18 cellular contexts compared by ENCODE assay signal in the genomic region with DNA sequence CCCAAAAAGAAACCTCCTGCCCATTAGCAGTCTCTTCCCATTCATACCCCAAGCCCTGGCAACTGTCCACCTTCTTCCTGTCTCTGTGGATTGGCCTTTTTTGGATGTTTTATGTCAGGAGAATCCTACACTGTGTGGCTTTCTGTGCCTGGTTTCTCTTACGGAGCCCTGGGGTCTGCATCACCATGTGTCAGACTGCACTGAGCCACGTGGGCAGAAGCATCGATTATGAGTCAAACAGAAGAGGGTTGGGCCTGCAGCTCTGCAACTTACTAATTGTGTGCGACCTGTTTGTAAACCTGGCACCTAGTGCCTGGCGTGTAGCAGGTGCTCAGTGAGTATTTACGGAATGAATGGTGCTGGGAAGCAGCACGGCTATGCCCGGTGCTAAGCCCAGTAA.
A peak's percentile ranks its signal among the peaks of the same experiment; 100 is the strongest.
DNase-seq lines count a peak whose midpoint lies in the region; ATAC-seq and TF ChIP-seq lines count a peak whose summit lies in the region.
"Had no signal": no experiment of that assay in that cellular context is flagged by ENCODE, and none has a peak within 500 bp of the region (broad histone marks: within the 10 kb centered on the region; RNA-seq: fewer than 3 reads in every experiment).

No MANE protein-coding gene starts in this region.

- ATAC-seq in T-cell (replicated peaks in 1 of 4) = no peak
- ATAC-seq in HG02938 (IDR thresholded peaks at IDR 0.05; ENCODE audit: unreplicated experiment) = no peak
- ATAC-seq: body of pancreas had no signal

- no peaks in the 10 kb centered on the region for H3K9me2 ChIP-seq in hepatocyte (replicated peaks; ENCODE audit: insufficient read depth)

- H3K27me3 ChIP-seq in esophagus muscularis mucosa (no peaks in the 10 kb centered on the region), neuronal stem cell (ENCODE audit: control insufficient read depth in 3 of 3, insufficient read depth in 3 of 3, low read depth in 1 of 3, low read length in 3 of 3) (no peaks in the 10 kb centered on the region), hepatocyte (no peaks in the 10 kb centered on the region)
- H3K27me3 ChIP-seq: BLaER1 treated with 17β-estradiol and CSF1 and Interleukin-3, amounts not matched to agents 10 nM and 100 nM; body of pancreas; ovary had no signal

- no peak overlapping the region for H3K4me3 Mint-ChIP-seq in T-cell

- H3K9me3 ChIP-seq in esophagus muscularis mucosa = no peaks in the 10 kb centered on the region
- no peaks in the 10 kb centered on the region for H3K9me3 ChIP-seq in neuronal stem cell (replicated peaks in 1 of 2; ENCODE audit: control insufficient read depth in 2 of 2, insufficient read depth in 1 of 2, low read depth in 1 of 2, low read length in 2 of 2)
- H3K9me3 ChIP-seq in hepatocyte (ENCODE audit: low read depth) = no peaks in the 10 kb centered on the region
- H3K9me3 ChIP-seq: BLaER1 treated with 17β-estradiol and CSF1 and Interleukin-3, amounts not matched to agents 10 nM and 100 nM; body of pancreas; HAP-1; ovary had no signal

- no peak for TF ChIP-seq EP300 in esophagus muscularis mucosa (IDR thresholded peaks at IDR 0.05)

- H3K36me3 ChIP-seq in esophagus muscularis mucosa (peaks cover 39 to 80% (median 52%) of the 10 kb centered on the region in 4 donors), neuronal stem cell (replicated peaks in 1 of 2; ENCODE audit: control insufficient read depth in 2 of 2, insufficient read depth in 2 of 2, low read length in 2 of 2) (peaks cover 41 to 99% of the 10 kb centered on the region in 2 donors), hepatocyte (replicated peaks; ENCODE audit: insufficient read depth, low read depth) (no peaks in the 10 kb centered on the region)
- H3K36me3 ChIP-seq: ovary had no signal

- no peak overlapping the region for H2BK120ac ChIP-seq in neuronal stem cell (ENCODE audit: low read depth, low read length)

- H3K4me1 ChIP-seq in esophagus muscularis mucosa (peaks cover 20 to 30% (median 25%) of the 10 kb centered on the region in 4 donors), neuronal stem cell (ENCODE audit: control insufficient read depth in 2 of 2, insufficient read depth in 1 of 2, low read depth in 1 of 2, low read length in 2 of 2) (peaks cover 8 to 10% of the 10 kb centered on the region in 2 donors), hepatocyte (ENCODE audit: insufficient read depth) (peaks cover 10% of the 10 kb centered on the region)
- H3K4me1 ChIP-seq: HAP-1 had no signal

- no peak for TF ChIP-seq POLR2A in esophagus muscularis mucosa (IDR thresholded peaks at IDR 0.05; ENCODE audit: low read depth)

- H3K27me3 Mint-ChIP-seq in T-cell = no peaks in the 10 kb centered on the region

- peaks cover 2% of the 10 kb centered on the region for H3K79me1 ChIP-seq in neuronal stem cell (ENCODE audit: low read depth, low read length)

- H3K36me3 Mint-ChIP-seq in T-cell = peaks cover 82% of the 10 kb centered on the region

- no peak overlapping the region for H3K23ac ChIP-seq in neuronal stem cell (ENCODE audit: low read depth, low read length, poor library complexity)

- POLR2A ChIA-PET in RWPE1 (lab: Yijun Ruan, JAX; ENCODE audit: low non-redundant PET) (no interaction called here), T-cell (lab: Charles Lee) (no interaction called here)

- peaks cover 4% of the 10 kb centered on the region for H4K20me1 ChIP-seq in hepatocyte (ENCODE audit: insufficient read depth, poor library complexity, severe bottlenecking)

- H3K9ac ChIP-seq in neuronal stem cell (ENCODE audit: low read depth, low read length, poor library complexity) = no peak overlapping the region

- no peak overlapping the region for H3K4me3 ChIP-seq in GM12864 (ENCODE audit: low read depth, low read length)
- no peak overlapping the region for H3K4me3 ChIP-seq in esophagus muscularis mucosa
- no peak overlapping the region for H3K4me3 ChIP-seq in neuronal stem cell (ENCODE audit: low read length in 2 of 2)
- no peak overlapping the region for H3K4me3 ChIP-seq in hepatocyte
- H3K4me3 ChIP-seq: BLaER1 treated with 17β-estradiol and CSF1 and Interleukin-3, amounts not matched to agents 10 nM and 100 nM; body of pancreas; HAP-1; ovary had no signal

- no peak overlapping the region for H2BK15ac ChIP-seq in neuronal stem cell (ENCODE audit: low read length)

- peaks cover 11 to 23% (median 13%) of the 10 kb centered on the region in 3 donors for H3K4me1 Mint-ChIP-seq in T-cell

- no peak overlapping the region for H3K4me2 ChIP-seq in neuronal stem cell (ENCODE audit: insufficient read depth, low read length, poor library complexity, severe bottlenecking)
- no peak overlapping the region for H3K4me2 ChIP-seq in hepatocyte

- no peak overlapping the region for H2BK5ac ChIP-seq in neuronal stem cell (ENCODE audit: low read length)

- TF ChIP-seq CTCF in GM12864 (IDR thresholded peaks at IDR 0.05; ENCODE audit: low read depth, low read length, missing control alignments) = no peak
- TF ChIP-seq CTCF in RWPE1 (conservative IDR thresholded peaks at IDR 0.05; ENCODE audit: low read depth) = no peak
- no peak for TF ChIP-seq CTCF in esophagus muscularis mucosa (IDR thresholded peaks at IDR 0.05)
- no peak for TF ChIP-seq CTCF in hepatocyte (IDR thresholded peaks at IDR 0.05; ENCODE audit: poor library complexity)

- peak overlapping the region; percentile 49 for H3K18ac ChIP-seq in neuronal stem cell (ENCODE audit: low read length)

- peak overlapping the region; percentile 31 for H3K27ac ChIP-seq in RWPE1
- no peak overlapping the region for H3K27ac ChIP-seq in esophagus muscularis mucosa (replicated peaks in 1 of 4)
- H3K27ac ChIP-seq in neuronal stem cell (replicated peaks; ENCODE audit: low read length) = no peak overlapping the region
- no peak overlapping the region for H3K27ac ChIP-seq in hepatocyte

- intact Hi-C loops in esophagus muscularis mucosa (cut with DNase I) = loop anchor here (10.0 kb wide), 2 partner anchors 167 to 237 kb away; a partner anchor contains a TSS

- H3K79me2 ChIP-seq in hepatocyte = peaks cover 11% of the 10 kb centered on the region

- no peak overlapping the region for H3K4ac ChIP-seq in neuronal stem cell (ENCODE audit: low read length)

- no peak overlapping the region for H3K14ac ChIP-seq in neuronal stem cell (ENCODE audit: low read length)

- 91% methylated on average over 8 of the region's 8 CpGs for WGBS in esophagus muscularis mucosa
- no CpG with 5 or more reads among the region's 8 CpGs for WGBS in neuronal stem cell (ENCODE audit: extremely low coverage in 2 of 2, insufficient read length in 2 of 2, insufficient replicate concordance in 1 of 2), 2 donors
- WGBS in hepatocyte (ENCODE audit: low lambda C conversion rate, missing lambda C conversion rate) = 95% methylated on average over 8 of the region's 8 CpGs

- DNase-seq in GM12864 (ENCODE audit: low read depth) (peak; percentile 12), RWPE1 (ENCODE audit: low spot score) (peak; percentile 15), esophagus muscularis mucosa (ENCODE audit: extremely low spot score) (peak; percentile 42), neuronal stem cell (ENCODE audit: low spot score) (no peak), T-cell (no peak), hepatocyte (ENCODE audit: low spot score) (no peak)
- DNase-seq in activated CD4-positive, alpha-beta T cell treated with anti-CD3 and anti-CD28 coated beads for 4 hours = no peak
- DNase-seq: activated CD8-positive, alpha-beta memory T cell treated with anti-CD3 and anti-CD28 coated beads for 24 hours; activated gamma-delta T cell; body of pancreas; KG1; midbrain; NCI-H146; NCI-H446 treated with DMSO at 0.1 percent for 48 hours; ovary had no signal

- no peak overlapping the region for H4K8ac ChIP-seq in neuronal stem cell (ENCODE audit: low read depth, low read length)

- H4K91ac ChIP-seq in neuronal stem cell (ENCODE audit: low read depth, low read length, poor library complexity) = no peak overlapping the region

- H2AK5ac ChIP-seq in neuronal stem cell (ENCODE audit: low read depth, low read length) = peak overlapping the region; percentile 57

- H3K27ac Mint-ChIP-seq in T-cell = no peak overlapping the region

- H2AFZ ChIP-seq in neuronal stem cell (ENCODE audit: low read length) = no peak overlapping the region
- H2AFZ ChIP-seq in hepatocyte = no peak overlapping the region

- CTCF ChIA-PET in RWPE1 (lab: Yijun Ruan, JAX) = interaction anchor here (0.8 to 1.5 kb wide), 2 partner anchors 9 to 488 kb away, joined by 3 to 4 read pairs; no protein-coding TSS in a partner anchor
- CTCF ChIA-PET in T-cell (lab: Charles Lee) = no interaction called here

- no peak overlapping the region for H2BK12ac ChIP-seq in neuronal stem cell (ENCODE audit: low read length)

- no peaks in the 10 kb centered on the region for H3K9me3 Mint-ChIP-seq in T-cell

Comparison
In these comparisons a context has a peak if more than half of its experiments do, and no peak if none do; other contexts are left out.
1. DNase-seq: peak in GM12864 (single experiment), RWPE1 (single experiment) and esophagus muscularis mucosa (single experiment); none in neuronal stem cell (single experiment), activated CD4-positive, alpha-beta T cell treated with anti-CD3 and anti-CD28 coated beads for 4 hours (0 of 2), T-cell (0 of 34) and hepatocyte (single experiment).